ENCODE assay signal across 1 cellular context in genomic region chr3:49721861-49722781, GRCh38.
TF ChIP-seq lines count a peak whose summit lies in the region.

No MANE protein-coding gene starts in this region.

TF ChIP-seq in H1, 55 proteins besides CTCF, POLR2A, EP300 and RAD21:
- TF ChIP-seq YY1 (IDR thresholded peaks at IDR 0.05; ENCODE audit: low read depth, low read length), result no peak
- TF ChIP-seq SP2 (IDR thresholded peaks at IDR 0.05; ENCODE audit: low read length), result no peak
- TF ChIP-seq MAX (IDR thresholded peaks at IDR 0.05), result no peak
- TF ChIP-seq BCL11A (IDR thresholded peaks at IDR 0.05; ENCODE audit: low read depth in 2 of 2, low read length in 2 of 2), result no peak
- TF ChIP-seq SIX5 (IDR thresholded peaks at IDR 0.05; ENCODE audit: low read depth, low read length), result no peak
- no peak for TF ChIP-seq PHF8 (conservative IDR thresholded peaks at IDR 0.05; ENCODE audit: low read depth, low read length)
